33 cellular contexts compared by ENCODE assay signal in the genomic region with DNA sequence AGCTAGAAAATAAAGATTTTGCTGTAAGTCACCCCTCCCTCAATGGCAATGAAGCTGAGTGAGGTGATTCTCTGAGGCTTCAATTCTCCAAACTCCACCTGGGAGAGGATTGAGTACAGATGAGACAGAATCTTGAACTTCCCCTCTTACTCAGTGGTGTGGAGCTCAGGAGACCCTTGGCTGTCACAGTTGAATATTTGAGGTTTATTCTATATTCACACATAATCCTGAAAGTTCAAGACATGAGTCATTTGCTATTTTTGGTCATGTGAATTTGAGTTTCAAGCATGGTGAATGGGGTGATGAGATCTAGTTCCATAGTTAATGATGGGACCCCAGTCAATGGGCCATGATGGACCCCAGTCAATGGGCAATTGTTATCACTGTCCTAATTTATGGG. TPM values are rescaled to one million over a fixed set of nuclear protein-coding genes. Genes with fewer than 3 reads are reported as not detected.
DNase-seq lines count a peak whose midpoint lies in the region; ATAC-seq and TF ChIP-seq lines count a peak whose summit lies in the region.
"Had no signal": no experiment of that assay in that cellular context is flagged by ENCODE, and none has a peak within 500 bp of the region (broad histone marks: within the 10 kb centered on the region; RNA-seq: fewer than 3 reads in every experiment).

No MANE protein-coding gene starts in this region.

- H3K27me3 ChIP-seq in GM23248 (replicated peaks; ENCODE audit: insufficient read depth) (no peaks in the 10 kb centered on the region), OCI-LY3 (ENCODE audit: low read depth, low read length) (no peaks in the 10 kb centered on the region)
- H3K27me3 ChIP-seq: sigmoid colon had no signal

- no peaks in the 10 kb centered on the region for H3K9me3 Mint-ChIP-seq in glutamatergic neuron (ENCODE audit: unreplicated experiment)
- H3K9me3 Mint-ChIP-seq: activated CD4-positive, alpha-beta memory T cell treated with anti-CD3 and anti-CD28 coated beads for 36 hours; activated naive CD4-positive, alpha-beta T cell treated with anti-CD3 and anti-CD28 coated beads, Interleukin-2, amount 10 ng/mL, durations not matched to agents 7 days and 5 days; activated T-helper 1 cell treated with anti-CD3 and anti-CD28 coated beads, Interleukin-12 subunit alpha, Interleukin-12 subunit beta, Interleukin-2, Interleukin-4 antibody, amounts not matched to agents 30 ng/mL and 10 ng/mL and 1 ng/mL, durations not matched to agents 14 hours and 24 hours and 36 hours; CD4-positive, CD25-positive, alpha-beta regulatory T cell; GM23338 had no signal

- H3K4me1 Mint-ChIP-seq in glutamatergic neuron (ENCODE audit: low read depth, unreplicated experiment): peaks cover 8% of the 10 kb centered on the region
- H3K4me1 Mint-ChIP-seq: activated naive CD4-positive, alpha-beta T cell treated with anti-CD3 and anti-CD28 coated beads, Interleukin-2, amount 10 ng/mL, durations not matched to agents 7 days and 5 days; CD4-positive, CD25-positive, alpha-beta regulatory T cell; GM23338; immature natural killer cell had no signal

- ATAC-seq in GM18907 (IDR thresholded peaks at IDR 0.05; ENCODE audit: unreplicated experiment): no peak
- ATAC-seq: activated CD4-positive, CD25-positive, alpha-beta regulatory T cell treated with anti-CD3 and anti-CD28 coated beads, Interleukin-2, amount 50 U/mL, for 24 hours; GM23338; left lobe of liver had no signal

- H3F3A ChIP-seq in GM23248 (ENCODE audit: insufficient read depth): peaks cover 16% of the 10 kb centered on the region

- H3K27me3 Mint-ChIP-seq in glutamatergic neuron (ENCODE audit: unreplicated experiment): peaks cover 2% of the 10 kb centered on the region
- H3K27me3 Mint-ChIP-seq: activated CD4-positive, alpha-beta memory T cell treated with anti-CD3 and anti-CD28 coated beads for 36 hours; activated naive CD4-positive, alpha-beta T cell treated with anti-CD3 and anti-CD28 coated beads, Interleukin-2, amount 10 ng/mL, durations not matched to agents 7 days and 5 days; progenitor cell of endocrine pancreas had no signal

- in situ Hi-C loops in GM23248 (cut with MboI): no loop called here

- H3K4me1 ChIP-seq in GM23248 (ENCODE audit: insufficient read depth) (peaks cover 23% of the 10 kb centered on the region), OCI-LY3 (ENCODE audit: low read length) (peaks cover 17% of the 10 kb centered on the region)
- H3K4me1 ChIP-seq: esophagus squamous epithelium, sigmoid colon had no signal

- H2AFZ ChIP-seq in GM23248 (no peak overlapping the region), OCI-LY3 (ENCODE audit: low read depth, low read length) (no peak overlapping the region)
- H2AFZ ChIP-seq: GM23338 had no signal

- H3K4me3 ChIP-seq in GM23248 (no peak overlapping the region), OCI-LY3 (ENCODE audit: low read length) (no peak overlapping the region)
- H3K4me3 ChIP-seq: esophagus squamous epithelium, GM23338, sigmoid colon had no signal

- H3K9me3 ChIP-seq in GM23248 (ENCODE audit: low read depth) (no peaks in the 10 kb centered on the region), OCI-LY3 (ENCODE audit: insufficient read depth, low read length) (no peaks in the 10 kb centered on the region)
- H3K9me3 ChIP-seq: neutrophil, sigmoid colon had no signal

- DNase-seq in ELR (ENCODE audit: low read depth): peak; percentile 61
- DNase-seq in GM23248: peak; percentile 64
- peak; percentile 49 for DNase-seq in fibroblast of peridontal ligament (ENCODE audit: extremely low read depth)
- DNase-seq in NCI-H1417 (lab: John Stamatoyannopoulos, UW): no peak
- DNase-seq in ecto neural progenitor cell (ENCODE audit: low spot score): no peak
- DNase-seq in glutamatergic neuron: no peak
- DNase-seq: activated CD4-positive, alpha-beta memory T cell treated with anti-CD3 and anti-CD28 coated beads for 36 hours; activated CD8-positive, alpha-beta memory T cell treated with anti-CD3 and anti-CD28 coated beads, Interleukin-2, amount 50 U/mL, for 4 hours; activated naive CD4-positive, alpha-beta T cell treated with anti-CD3 and anti-CD28 coated beads, Interleukin-2, amount 10 ng/mL, durations not matched to agents 7 days and 5 days; anterior cingulate cortex; CD4-positive, CD25-positive, alpha-beta regulatory T cell; central memory CD4-positive, alpha-beta T cell; dermis blood vessel endothelial cell; esophagus squamous epithelium; hypothalamus; immature natural killer cell; mesendoderm; NCI-H1105; NCI-H1930; NCI-H69; RPMI8226; sigmoid colon; stimulated activated naive CD4-positive, alpha-beta T cell treated with Interleukin-2 at 50 U/mL for 16 hours; T-helper 1 cell had no signal

- H3K27ac Mint-ChIP-seq in glutamatergic neuron (ENCODE audit: unreplicated experiment): no peak overlapping the region
- H3K27ac Mint-ChIP-seq: activated CD4-positive, alpha-beta memory T cell treated with anti-CD3 and anti-CD28 coated beads for 36 hours; activated naive CD4-positive, alpha-beta T cell treated with anti-CD3 and anti-CD28 coated beads, Interleukin-2, amount 10 ng/mL, durations not matched to agents 7 days and 5 days; activated T-helper 1 cell treated with anti-CD3 and anti-CD28 coated beads, Interleukin-12 subunit alpha, Interleukin-12 subunit beta, Interleukin-2, Interleukin-4 antibody, amounts not matched to agents 30 ng/mL and 10 ng/mL and 1 ng/mL, durations not matched to agents 14 hours and 24 hours and 36 hours; CD4-positive, CD25-positive, alpha-beta regulatory T cell; GM23338; immature natural killer cell; progenitor cell of endocrine pancreas had no signal

- no peaks in the 10 kb centered on the region for H3K36me3 ChIP-seq in GM23248 (ENCODE audit: low read depth)
- no peaks in the 10 kb centered on the region for H3K36me3 ChIP-seq in OCI-LY3 (replicated peaks; ENCODE audit: low read depth, low read length)
- H3K36me3 ChIP-seq: esophagus squamous epithelium, neutrophil, sigmoid colon had no signal

- H3K4me2 ChIP-seq in GM23248 (ENCODE audit: unreplicated experiment): peak overlapping the region; percentile 19
- H3K4me2 ChIP-seq in OCI-LY3 (ENCODE audit: low read length): peak overlapping the region; percentile 47
- H3K4me2 ChIP-seq: GM23338 had no signal

- no peaks in the 10 kb centered on the region for H3K79me2 ChIP-seq in GM23248 (ENCODE audit: insufficient read depth)
- no peaks in the 10 kb centered on the region for H3K79me2 ChIP-seq in OCI-LY3 (ENCODE audit: low read length)

- H4K20me1 ChIP-seq in GM23248 (ENCODE audit: insufficient read depth) (no peaks in the 10 kb centered on the region), OCI-LY3 (ENCODE audit: insufficient read depth, low read length) (no peaks in the 10 kb centered on the region)

- no peak for TF ChIP-seq CTCF in OCI-LY3 (IDR thresholded peaks at IDR 0.05; ENCODE audit: low read depth, low read length)
- TF ChIP-seq CTCF in glutamatergic neuron (IDR thresholded peaks at IDR 0.05; ENCODE audit: partially characterized antibody, unreplicated experiment): no peak

- no peak overlapping the region for H3K9ac ChIP-seq in GM23248
- H3K9ac ChIP-seq in OCI-LY3 (ENCODE audit: low read length): no peak overlapping the region

- H3K27ac ChIP-seq in GM23248 (no peak overlapping the region), OCI-LY3 (ENCODE audit: low read length) (no peak overlapping the region)
- H3K27ac ChIP-seq: esophagus squamous epithelium, neutrophil, sigmoid colon had no signal

- H3K9me2 ChIP-seq in GM23248 (ENCODE audit: insufficient read depth): no peaks in the 10 kb centered on the region

- H3K36me3 Mint-ChIP-seq in glutamatergic neuron (ENCODE audit: unreplicated experiment): no peaks in the 10 kb centered on the region
- H3K36me3 Mint-ChIP-seq: activated CD4-positive, alpha-beta memory T cell treated with anti-CD3 and anti-CD28 coated beads for 36 hours; activated naive CD4-positive, alpha-beta T cell treated with anti-CD3 and anti-CD28 coated beads, Interleukin-2, amount 10 ng/mL, durations not matched to agents 7 days and 5 days; CD4-positive, CD25-positive, alpha-beta regulatory T cell; immature natural killer cell had no signal

- H3K4me3 Mint-ChIP-seq in glutamatergic neuron (ENCODE audit: unreplicated experiment): no peak overlapping the region
- H3K4me3 Mint-ChIP-seq: activated CD4-positive, alpha-beta memory T cell treated with anti-CD3 and anti-CD28 coated beads for 36 hours; activated naive CD4-positive, alpha-beta T cell treated with anti-CD3 and anti-CD28 coated beads, Interleukin-2, amount 10 ng/mL, durations not matched to agents 7 days and 5 days; activated T-helper 1 cell treated with anti-CD3 and anti-CD28 coated beads, Interleukin-12 subunit alpha, Interleukin-12 subunit beta, Interleukin-2, Interleukin-4 antibody, amounts not matched to agents 30 ng/mL and 10 ng/mL and 1 ng/mL, durations not matched to agents 14 hours and 24 hours and 36 hours; CD4-positive, CD25-positive, alpha-beta regulatory T cell; GM23338; immature natural killer cell had no signal

RNA-seq across cellular contexts. Expression of gene TECTB, which starts 13.9 kb away (rescaled TPM):
- total RNA-seq in GM23248 (2014; rRNA removed; shearing (Covaris generic)): 0.63 TPM in 1 of 2 replicates, not detected in the other
- polyA plus RNA-seq in GM23248 (2016; fragmentation: Nextera tagmentation; extraction: Ambion mirVana): 0.21 TPM in 1 of 2 replicates, not detected in the other
- total RNA-seq in glutamatergic neuron (ENCODE audit: unreplicated experiment): not detected
- total RNA-seq: activated CD4-positive, alpha-beta memory T cell treated with anti-CD3 and anti-CD28 coated beads for 36 hours; activated T-helper 1 cell treated with anti-CD3 and anti-CD28 coated beads, Interleukin-12 subunit alpha, Interleukin-12 subunit beta, Interleukin-2, Interleukin-4 antibody, amounts not matched to agents 30 ng/mL and 10 ng/mL and 1 ng/mL, durations not matched to agents 14 hours and 24 hours and 36 hours; CD4-positive, CD25-positive, alpha-beta regulatory T cell; dermis blood vessel endothelial cell; esophagus squamous epithelium; GM23338; progenitor cell of endocrine pancreas; sigmoid colon; temporal lobe had no signal
- polyA plus RNA-seq: CD4-positive, CD25-positive, alpha-beta regulatory T cell; GM23338; immature natural killer cell; sigmoid colon had no signal

Comparison
In these comparisons a context has a peak if more than half of its experiments do, and no peak if none do; other contexts are left out.
1. DNase-seq: peak in ELR (single experiment), GM23248 (single experiment) and fibroblast of peridontal ligament (single experiment); none in NCI-H1417 (0 of 3), ecto neural progenitor cell (single experiment) and glutamatergic neuron (single experiment).